ENCODE assay signal across 12 cellular contexts in genomic region chr5:74595143-74595915, GRCh38. TPM values are rescaled to one million over a fixed set of nuclear protein-coding genes. Genes with fewer than 3 reads are reported as not detected.
A peak's percentile ranks its signal among the peaks of the same experiment; 100 is the strongest.
DNase-seq lines count a peak whose midpoint lies in the region; ATAC-seq, FAIRE-seq and TF ChIP-seq lines count a peak whose summit lies in the region.
"Had no signal": no experiment of that assay in that cellular context is flagged by ENCODE, and none has a peak within 500 bp of the region (broad histone marks: within the 10 kb centered on the region; RNA-seq: fewer than 3 reads in every experiment).

No MANE protein-coding gene starts in this region.

- no peak for TF ChIP-seq POLR2A in K562 (conservative IDR thresholded peaks at IDR 0.05)
- no peak for TF ChIP-seq POLR2A in spleen (IDR thresholded peaks at IDR 0.05)

- no peaks in the 10 kb centered on the region for H3K9me1 ChIP-seq in K562 (ENCODE audit: control insufficient read depth, insufficient read depth, low read length)

- H3K9me3 ChIP-seq in K562 (replicated peaks; ENCODE audit: control insufficient read depth, insufficient read depth, low read depth, low read length) (no peaks in the 10 kb centered on the region), spleen (no peaks in the 10 kb centered on the region)

- TF ChIP-seq EP300 in K562 (IDR thresholded peaks at IDR 0.05; ENCODE audit: low read length) = no peak

- no peak for TF ChIP-seq RAD21 in K562 (CRISPR knock-in tag; conservative IDR thresholded peaks at IDR 0.05 in 1 of 2, IDR thresholded peaks at IDR 0.05 in 1 of 2)

- POLR2A ChIA-PET in K562 (lab: Yijun Ruan, JAX) = interaction anchor here (0.9 to 1.1 kb wide), 2 partner anchors 10 kb away, joined by 4 read pairs; no protein-coding TSS in a partner anchor

- ATAC-seq in K562 = peak; percentile 34; the same call in 2 of the 3 replicates
- ATAC-seq in HG02973 (IDR thresholded peaks at IDR 0.05; ENCODE audit: unreplicated experiment) = no peak
- ATAC-seq: T-cell had no signal

- no peak overlapping the region; the same call in 2 of the 3 replicates for H3K27ac ChIP-seq in K562 (ENCODE audit: extremely low read depth, low read depth, low read length)
- H3K27ac ChIP-seq in spleen = peak overlapping the region in 6 of 8 donors; percentile 3 to 53 (median 28)

- H3K4me3 ChIP-seq in K562 (no peak overlapping the region), spleen (no peak overlapping the region)

- intact Hi-C loops in K562 (cut with micrococcal nuclease) = no loop called here
- intact Hi-C loops in spleen (cut with DNase I; ENCODE audit: low total_unique reads) = no loop called here

- H2AFZ ChIP-seq in K562 (ENCODE audit: low read depth, low read length) = peak overlapping the region; percentile 77; the same call in 1 of the 2 replicates

- DNase-seq in HT1080 (ENCODE audit: low read depth) (peak; percentile 78), K562 (ENCODE audit: extremely low read depth in 1 of 4, low spot score in 3 of 4) (peak; percentile 17 to 62 (median 32)), kidney glomerular epithelial cell (lab: John Stamatoyannopoulos, UW) (peak; percentile 96), spleen (no peak), SKM-1 (lab: John Stamatoyannopoulos, UW; ENCODE audit: unreplicated experiment) (no peak), KG1 (lab: John Stamatoyannopoulos, UW) (no peak)
- DNase-seq: activated CD4-positive, alpha-beta memory T cell treated with anti-CD3 and anti-CD28 coated beads, Interleukin-2, amount 10 ng/mL, durations not matched to agents 7 days and 5 days; activated naive CD8-positive, alpha-beta T cell treated with anti-CD3 and anti-CD28 coated beads for 36 hours; MM.1S; NCI-H524 treated with DMSO at 0.1 percent for 48 hours; T-cell had no signal

- no peak overlapping the region for H3K4me2 ChIP-seq in K562 (ENCODE audit: insufficient read depth, low read length)

- CTCF ChIA-PET in K562 (lab: Yijun Ruan, JAX; ENCODE audit: low intra/inter-chr PET ratio) = interaction anchor here (0.5 kb wide), 1 partner anchor 11 kb away, joined by 9 read pairs; no protein-coding TSS in a partner anchor

- no peak for TF ChIP-seq CTCF in K562 (IDR thresholded peaks at IDR 0.05 in 2 of 3, conservative IDR thresholded peaks at IDR 0.05 in 1 of 3; ENCODE audit: insufficient read depth in 2 of 3, low read depth in 1 of 3, low read length in 3 of 3)
- no peak for TF ChIP-seq CTCF in spleen (IDR thresholded peaks at IDR 0.05 in 8 of 11, conservative IDR thresholded peaks at IDR 0.05 in 3 of 11)

- H3K79me2 ChIP-seq in K562 (ENCODE audit: control insufficient read depth, insufficient read depth, low read length) = no peaks in the 10 kb centered on the region

- H3K36me3 ChIP-seq in K562 (ENCODE audit: control insufficient read depth, insufficient read depth, low read length) = no peaks in the 10 kb centered on the region
- no peaks in the 10 kb centered on the region for H3K36me3 ChIP-seq in spleen

- FAIRE-seq in K562 (lab: Jason Lieb, UNC) = no peak

- H3K27me3 ChIP-seq in K562 (ENCODE audit: control insufficient read depth in 2 of 2, insufficient read depth in 2 of 2, low read length in 2 of 2) = no peaks in the 10 kb centered on the region
- no peaks in the 10 kb centered on the region for H3K27me3 ChIP-seq in spleen (replicated peaks in 1 of 7)

- H4K20me1 ChIP-seq in K562 (replicated peaks; ENCODE audit: control insufficient read depth, insufficient read depth, low read length) = no peaks in the 10 kb centered on the region

- peaks cover 0 to 35% of the 10 kb centered on the region in 2 experiments; a peak in 3 of 5 replicates for H3K4me1 ChIP-seq in K562 (replicated peaks in 1 of 2; ENCODE audit: control insufficient read depth in 2 of 2, insufficient read depth in 2 of 2, low read length in 2 of 2)
- peaks cover 0 to 15% (median 11%) of the 10 kb centered on the region in 6 donors for H3K4me1 ChIP-seq in spleen

- 26% methylated on average over 4 of the region's 4 CpGs for WGBS in K562 (ENCODE audit: insufficient coverage, low coverage, missing lambda C conversion rate)
- WGBS in spleen, 5 donors = 47 to 74% (median 66%) methylated on average over 4 of the region's 4 CpGs

- no TSS peak for BruUV-seq in K562 (replicated peaks; lab: Mats Ljungman, UMichigan)

- H3K9ac ChIP-seq in K562 (ENCODE audit: insufficient read depth in 1 of 2, low read depth in 2 of 2, low read length in 2 of 2) = no peak overlapping the region; a peak in 1 of 4 replicates

- in situ Hi-C loops in K562 (cut with MboI) = no loop called here

TF ChIP-seq in K562, 482 proteins besides CTCF, POLR2A, EP300 and RAD21 (continues in another document):
- TF ChIP-seq ZNF134 (CRISPR knock-in tag; conservative IDR thresholded peaks at IDR 0.05) (no peak), MNT (conservative IDR thresholded peaks at IDR 0.05) (0 out of 4 replicates have a peak, but pooled peaks of 1 of the 2 experiments have one; percentile 34), MYC (IDR thresholded peaks at IDR 0.05; ENCODE audit: low read depth, low read length) (peak; percentile 69), MYC (CRISPR knock-in tag; IDR thresholded peaks at IDR 0.05; ENCODE audit: borderline replicate concordance, low read depth) (no peak), ZNF57 (CRISPR knock-in tag; IDR thresholded peaks at IDR 0.05) (no peak), NR2C1 (IDR thresholded peaks at IDR 0.05) (peak; percentile 87), NR2C1 (tag; IDR thresholded peaks at IDR 0.05) (peak; percentile 93), SMC3 (conservative IDR thresholded peaks at IDR 0.05; ENCODE audit: insufficient read depth, low read depth, low read length) (no peak), SFPQ (IDR thresholded peaks at IDR 0.05; ENCODE audit: low read depth, low read length) (no peak), L3MBTL2 (IDR thresholded peaks at IDR 0.05) (peak; percentile 75), TEAD4 (IDR thresholded peaks at IDR 0.05; ENCODE audit: low read length) (peak; percentile 64; the same call in 1 of the 2 replicates), TEAD4 (CRISPR knock-in tag; IDR thresholded peaks at IDR 0.05; ENCODE audit: borderline replicate concordance) (no peak), JUND (IDR thresholded peaks at IDR 0.05; ENCODE audit: borderline replicate concordance, low read depth, low read length) (no peak; the same call in 1 of the 2 replicates), JUND (tag; IDR thresholded peaks at IDR 0.05; ENCODE audit: borderline replicate concordance, low read depth, low read length) (peak; percentile 15; the same call in 1 of the 3 replicates), TEAD2 (tag; IDR thresholded peaks at IDR 0.05) (0 out of 2 replicates have a peak, but pooled peaks have one; percentile 65)

RNA-seq across cellular contexts. Expression of gene ENC1, which starts 45.2 kb away (rescaled TPM):
- 44.6 and 72.0 TPM in 2 replicates for total RNA-seq in HT1080 (2014; rRNA removed; shearing (Covaris generic))
- 28.5 and 34.4 TPM in 2 replicates for polyA plus RNA-seq in HT1080 (2015; cell fraction: cytosol; rRNA removed)
- polyA plus RNA-seq in HT1080 (2015; cell fraction: nucleus; rRNA removed) = 64.0 and 65.8 TPM in 2 replicates
- total RNA-seq in K562 (2011; cell fraction: chromatin; rRNA removed; ENCODE audit: low replicate concordance) = 0.92 and 4.1 TPM in 2 replicates
- total RNA-seq in K562 (2011; cell fraction: nucleolus; rRNA removed) = 0.66 and 3.7 TPM in 2 replicates
- 0.51 and 0.84 TPM in 2 replicates for total RNA-seq in K562 (2011; cell fraction: nucleoplasm; rRNA removed)
- 0.86 and 4.1 TPM in 2 replicates for total RNA-seq in K562 (2014; rRNA removed)
- total RNA-seq in K562 (2014; rRNA removed; fragmentation: Illumina TruSeq; extraction: Trizol) = 1.1 and 1.2 TPM in 2 replicates
- 1.3 and 1.5 TPM in 2 replicates for total RNA-seq in K562 (2015; rRNA removed; fragmentation: Illumina TruSeq; extraction: Trizol)
- total RNA-seq in K562 (2021) = 2.5 and 2.6 TPM in 2 replicates
- 1.9 and 3.2 TPM in 2 replicates for polyA plus RNA-seq in K562 (2011; rRNA removed)
- 1.5 and 4.8 TPM in 2 replicates for polyA plus RNA-seq in K562 (2011; cell fraction: cytosol; rRNA removed)
- 4.3 and 10.7 TPM in 2 replicates for polyA plus RNA-seq in K562 (2011; cell fraction: nucleus; rRNA removed)
- 2.0 TPM in 2 replicates for polyA plus RNA-seq in K562 (2012)
- 0.97 and 1.1 TPM in 2 replicates for polyA plus RNA-seq in K562 (2014; fragmentation: Illumina TruSeq; extraction: Trizol)
- under 1 TPM; 0.17 to 0.37 TPM for polyA plus RNA-seq in K562 (2014; fragmentation: Nextera tagmentation; extraction: Ambion mirVana)
- polyA plus RNA-seq in K562 (2014; rRNA removed) = 0.67 and 0.91 TPM in 2 replicates
- polyA minus RNA-seq in K562 (2011; rRNA and poly(A)+ RNA removed) = 5.4 and 9.5 TPM in 2 replicates
- 2.4 and 4.6 TPM in 2 replicates for polyA minus RNA-seq in K562 (2011; cell fraction: cytosol; rRNA and poly(A)+ RNA removed)
- polyA minus RNA-seq in K562 (2011; cell fraction: nucleus; rRNA and poly(A)+ RNA removed) = 7.8 and 13.5 TPM in 2 replicates
- 10 to 100 TPM in 6 of 7 donors, 1 to 10 TPM in 1; 5.4 to 19.5 (median 13.5) TPM for total RNA-seq in spleen
- 10 to 100 TPM in 1 of 3 donors, 1 to 10 TPM in 2; 3.8 to 10.0 (median 7.4) TPM for polyA plus RNA-seq in spleen

Comparison
In these comparisons a context has a peak if more than half of its experiments do, and no peak if none do; other contexts are left out.
1. DNase-seq: peak in HT1080 (single experiment), K562 (4 of 4) and kidney glomerular epithelial cell (single experiment); none in spleen (single experiment), SKM-1 (single experiment) and KG1 (single experiment).